Comparison of ENCODE assay signal across 24 cellular contexts in genomic region chr18:68219867-68220266, GRCh38.
DNase-seq lines count a peak whose midpoint lies in the region; ATAC-seq, FAIRE-seq and TF ChIP-seq lines count a peak whose summit lies in the region.
"Had no signal": no experiment of that assay in that cellular context is flagged by ENCODE, and none has a peak within 500 bp of the region (broad histone marks: within the 10 kb centered on the region; RNA-seq: fewer than 3 reads in every experiment).

No MANE protein-coding gene starts in this region.

- no peak overlapping the region for H3K9ac ChIP-seq in astrocyte (ENCODE audit: low read length)
- H3K9ac ChIP-seq in mesenchymal stem cell (ENCODE audit: low read length), result no peak overlapping the region

- POLR2A ChIA-PET in AG04449 (lab: Yijun Ruan, JAX), result no interaction called here

- H3K18ac ChIP-seq in mesenchymal stem cell (ENCODE audit: low read depth in 1 of 2, low read length in 2 of 2), result no peak overlapping the region

- no peak overlapping the region for H2AK5ac ChIP-seq in mesenchymal stem cell (ENCODE audit: low read length, severe bottlenecking)

- peaks cover 30% of the 10 kb centered on the region for H3K4me1 Mint-ChIP-seq in astrocyte (ENCODE audit: low read depth, unreplicated experiment)

- H3K4me2 ChIP-seq in astrocyte (ENCODE audit: low read length) (no peak overlapping the region), mesenchymal stem cell (ENCODE audit: low read length, poor library complexity, severe bottlenecking) (no peak overlapping the region)

- H3K23ac ChIP-seq in mesenchymal stem cell (ENCODE audit: low read length in 2 of 2), result no peak overlapping the region

- H2BK5ac ChIP-seq in mesenchymal stem cell (ENCODE audit: low read depth, low read length, poor library complexity, severe bottlenecking), result no peak overlapping the region

- no peak overlapping the region for H4K8ac ChIP-seq in mesenchymal stem cell (ENCODE audit: low read length)

- no peak for TF ChIP-seq POLR2A in erythroblast (IDR thresholded peaks at IDR 0.05; ENCODE audit: low read length)

- ATAC-seq in omental fat pad (ENCODE audit: low FRiP score) (no peak), sciatic nerve (no peak)
- ATAC-seq: activated T-cell treated with anti-CD3 and anti-CD28 coated beads, Interleukin-2, amount 50 U/mL, for 4 hours; HCT116 had no signal

- H3K4me1 ChIP-seq in astrocyte (ENCODE audit: insufficient read depth, low read length) (peaks cover 5% of the 10 kb centered on the region), mesenchymal stem cell (ENCODE audit: control insufficient read depth, insufficient read depth, low read depth, low read length) (no peaks in the 10 kb centered on the region)
- H3K4me1 ChIP-seq: stomach had no signal

- H3K9me3 Mint-ChIP-seq in astrocyte (ENCODE audit: unreplicated experiment), result no peaks in the 10 kb centered on the region
- H3K9me3 Mint-ChIP-seq: activated T-cell treated with anti-CD3 and anti-CD28 coated beads, Interleukin-2, amount 50 U/mL, for 4 hours; type B pancreatic cell had no signal

- no peak overlapping the region for H4K91ac ChIP-seq in mesenchymal stem cell (ENCODE audit: low read length)

- H3K9me3 ChIP-seq in astrocyte (ENCODE audit: insufficient read depth, low read depth, low read length) (no peaks in the 10 kb centered on the region), mesenchymal stem cell (ENCODE audit: control insufficient read depth, low read length) (no peaks in the 10 kb centered on the region)
- H3K9me3 ChIP-seq: stomach had no signal

- H2BK15ac ChIP-seq in mesenchymal stem cell (ENCODE audit: low read depth, poor library complexity, severe bottlenecking), result no peak overlapping the region

- H2AFZ ChIP-seq in astrocyte (ENCODE audit: low read depth, low read length), result no peak overlapping the region
- no peak overlapping the region for H2AFZ ChIP-seq in mesenchymal stem cell (ENCODE audit: low read depth, low read length)

- peak; percentile 78 for DNase-seq in AG04449 (ENCODE audit: low read depth, low spot score)
- DNase-seq in GM04503 (ENCODE audit: low read depth), result peak; percentile 31
- DNase-seq in astrocyte (ENCODE audit: low read depth), result peak; percentile 66
- DNase-seq in mesenchymal stem cell, result peak; percentile 28
- no peak for DNase-seq in erythroblast (lab: John Stamatoyannopoulos, UW)
- DNase-seq in omental fat pad (ENCODE audit: low spot score), result no peak
- DNase-seq in sciatic nerve (ENCODE audit: low spot score), result no peak
- DNase-seq in OCI-M2 (lab: John Stamatoyannopoulos, UW; ENCODE audit: unreplicated experiment), result no peak
- DNase-seq: activated CD4-positive, CD25-positive, alpha-beta regulatory T cell treated with anti-CD3 and anti-CD28 coated beads, Interleukin-2, amount 50 U/mL, for 72 hours; activated CD8-positive, alpha-beta memory T cell treated with anti-CD3 and anti-CD28 coated beads for 24 hours; activated naive CD4-positive, alpha-beta T cell treated with Interleukin-2 at 50 U/mL for 16 hours; activated T-cell treated with anti-CD3 and anti-CD28 coated beads, Interleukin-2, amount 50 U/mL, for 4 hours; amygdala; central memory CD4-positive, alpha-beta T cell; kidney; NCI-H1930; NCI-H226; nucleus accumbens; SHP77; stomach had no signal

- no peaks in the 10 kb centered on the region for H4K20me1 ChIP-seq in astrocyte (ENCODE audit: insufficient read depth, low read length)

- TF ChIP-seq CTCF in AG04449 (IDR thresholded peaks at IDR 0.05; ENCODE audit: insufficient read depth, low read length, missing control alignments) (no peak), astrocyte (IDR thresholded peaks at IDR 0.05; ENCODE audit: insufficient read depth, low read depth, low read length) (no peak), omental fat pad (IDR thresholded peaks at IDR 0.05) (no peak)

- H3K4me3 ChIP-seq in AG04449 (ENCODE audit: low read depth, low read length) (no peak overlapping the region), astrocyte (ENCODE audit: insufficient read depth, low read depth, low read length) (no peak overlapping the region), mesenchymal stem cell (ENCODE audit: insufficient read depth in 1 of 2, low read depth in 1 of 2, low read length in 2 of 2) (no peak overlapping the region)
- H3K4me3 ChIP-seq: stomach had no signal

- no peaks in the 10 kb centered on the region for H3K36me3 Mint-ChIP-seq in astrocyte (ENCODE audit: low read depth, unreplicated experiment)
- H3K36me3 Mint-ChIP-seq: type B pancreatic cell had no signal

- intact Hi-C loops in sciatic nerve (cut with DNase I), result no loop called here

- H3K14ac ChIP-seq in mesenchymal stem cell (ENCODE audit: low read length in 2 of 2), result no peak overlapping the region

- H3K27ac ChIP-seq in astrocyte (ENCODE audit: low read depth, low read length), result no peak overlapping the region
- no peak overlapping the region for H3K27ac ChIP-seq in mesenchymal stem cell (ENCODE audit: low read length, poor library complexity, severe bottlenecking)
- H3K27ac ChIP-seq: stomach had no signal

- H3K27ac Mint-ChIP-seq in astrocyte (ENCODE audit: unreplicated experiment), result peak overlapping the region; percentile 28
- H3K27ac Mint-ChIP-seq: type B pancreatic cell had no signal

- CTCF ChIA-PET in AG04449 (lab: Yijun Ruan, JAX), result no interaction called here

- no peaks in the 10 kb centered on the region for H3K79me1 ChIP-seq in mesenchymal stem cell (replicated peaks; ENCODE audit: low read length, poor library complexity, severe bottlenecking)

- no peak overlapping the region for H3K4ac ChIP-seq in mesenchymal stem cell (ENCODE audit: low read depth in 1 of 2, low read length in 2 of 2)

- no peak for FAIRE-seq in astrocyte (lab: Jason Lieb, UNC)
- FAIRE-seq: A204.1, HTR-8/SVneo, kidney had no signal

- no peaks in the 10 kb centered on the region for H3K27me3 ChIP-seq in astrocyte (ENCODE audit: insufficient read depth, low read length)
- H3K27me3 ChIP-seq in mesenchymal stem cell (ENCODE audit: control insufficient read depth in 1 of 2, insufficient read depth in 1 of 2, low read length in 2 of 2), result no peaks in the 10 kb centered on the region
- H3K27me3 ChIP-seq: stomach had no signal

- H2BK120ac ChIP-seq in mesenchymal stem cell (ENCODE audit: low read depth, low read length), result no peak overlapping the region

- H3K4me3 Mint-ChIP-seq in astrocyte (ENCODE audit: unreplicated experiment), result no peak overlapping the region
- H3K4me3 Mint-ChIP-seq: activated T-cell treated with anti-CD3 and anti-CD28 coated beads, Interleukin-2, amount 50 U/mL, for 4 hours; type B pancreatic cell had no signal

- no peaks in the 10 kb centered on the region for H3K27me3 Mint-ChIP-seq in astrocyte (ENCODE audit: low read depth, unreplicated experiment)

- H3K79me2 ChIP-seq in astrocyte (ENCODE audit: insufficient read depth, low read length), result no peaks in the 10 kb centered on the region

- no peak overlapping the region for H2BK12ac ChIP-seq in mesenchymal stem cell (ENCODE audit: low read length in 2 of 2)

- H3K36me3 ChIP-seq in astrocyte (ENCODE audit: insufficient read depth, low read length) (no peaks in the 10 kb centered on the region), mesenchymal stem cell (ENCODE audit: control insufficient read depth in 1 of 2, insufficient read depth in 2 of 2, low read depth in 1 of 2, low read length in 2 of 2) (no peaks in the 10 kb centered on the region)
- H3K36me3 ChIP-seq: stomach had no signal

Comparison
In these comparisons a context has a peak if more than half of its experiments do, and no peak if none do; other contexts are left out.
1. DNase-seq: peak in AG04449 (single experiment), GM04503 (single experiment), astrocyte (single experiment) and mesenchymal stem cell (single experiment); none in erythroblast (0 of 2), omental fat pad (single experiment), sciatic nerve (single experiment) and OCI-M2 (single experiment).